ENCODE assay signal across 14 cellular contexts in genomic region chr17:50533185-50533584, GRCh38. TPM values are rescaled to one million over a fixed set of nuclear protein-coding genes. Genes with fewer than 3 reads are reported as not detected.
DNase-seq lines count a peak whose midpoint lies in the region; ATAC-seq, FAIRE-seq and TF ChIP-seq lines count a peak whose summit lies in the region.
"Had no signal": no experiment of that assay in that cellular context is flagged by ENCODE, and none has a peak within 500 bp of the region (broad histone marks: within the 10 kb centered on the region; RNA-seq: fewer than 3 reads in every experiment).

No MANE protein-coding gene starts in this region.

- WGBS in smooth muscle cell (ENCODE audit: low lambda C conversion rate) = 8% methylated on average over 5 of the region's 5 CpGs

- ATAC-seq in HG03280 (IDR thresholded peaks at IDR 0.05; ENCODE audit: unreplicated experiment) = no peak
- no peak for ATAC-seq in HG02642 (IDR thresholded peaks at IDR 0.05; ENCODE audit: poor library complexity, unreplicated experiment)
- ATAC-seq: activated CD4-positive, CD25-positive, alpha-beta regulatory T cell treated with anti-CD3 and anti-CD28 coated beads, Interleukin-2, amount 50 U/mL, for 24 hours had no signal

- dilution Hi-C loops in keratinocyte (cut with MboI; ENCODE audit: extremely low pct_ligation_motif_present, low sequenced_read_pairs) = no loop called here

- H3K4me3 ChIP-seq in colonic mucosa (peak overlapping the region; percentile 44), keratinocyte (ENCODE audit: control insufficient read depth in 2 of 3, extremely low read depth in 1 of 3, insufficient read depth in 2 of 3, low read depth in 1 of 3, low read length in 3 of 3) (peak overlapping the region; percentile 67 to 82 (median 70)), smooth muscle cell (peak overlapping the region; percentile 46), Karpas-422 (ENCODE audit: low read length) (no peak overlapping the region)

- H3K9me3 ChIP-seq in colonic mucosa (no peaks in the 10 kb centered on the region), keratinocyte (ENCODE audit: control insufficient read depth, low read depth, low read length) (no peaks in the 10 kb centered on the region), smooth muscle cell (replicated peaks; ENCODE audit: low read depth) (no peaks in the 10 kb centered on the region), Karpas-422 (ENCODE audit: low read length) (no peaks in the 10 kb centered on the region)

- H3K36me3 ChIP-seq in colonic mucosa (no peaks in the 10 kb centered on the region), keratinocyte (ENCODE audit: control insufficient read depth in 2 of 2, extremely low read depth in 1 of 2, insufficient read depth in 2 of 2, low read length in 2 of 2) (peaks cover 8 to 25% of the 10 kb centered on the region in 2 experiments), smooth muscle cell (ENCODE audit: low read depth) (no peaks in the 10 kb centered on the region), Karpas-422 (ENCODE audit: insufficient read depth, low read length) (no peaks in the 10 kb centered on the region)

- H3K27ac ChIP-seq in colonic mucosa = peak overlapping the region; percentile 87
- peak overlapping the region; percentile 71 for H3K27ac ChIP-seq in keratinocyte (ENCODE audit: control insufficient read depth, insufficient read depth, low read length)
- no peak overlapping the region for H3K27ac ChIP-seq in smooth muscle cell (ENCODE audit: low read depth)
- no peak overlapping the region for H3K27ac ChIP-seq in Karpas-422 (ENCODE audit: low read length)

- no peaks in the 10 kb centered on the region for H3K9me1 ChIP-seq in keratinocyte (ENCODE audit: control insufficient read depth, extremely low read depth, insufficient read depth, low read length)

- H3K27me3 ChIP-seq in colonic mucosa (peaks cover 7% of the 10 kb centered on the region), keratinocyte (ENCODE audit: control insufficient read depth, extremely low read depth, insufficient read depth, low read length) (no peaks in the 10 kb centered on the region), smooth muscle cell (ENCODE audit: low read depth) (peaks cover 39% of the 10 kb centered on the region), Karpas-422 (ENCODE audit: low read length) (no peaks in the 10 kb centered on the region)

- H2AFZ ChIP-seq in keratinocyte (ENCODE audit: control insufficient read depth, low read length) (no peak overlapping the region), smooth muscle cell (ENCODE audit: low read depth) (no peak overlapping the region), Karpas-422 (ENCODE audit: low read length) (no peak overlapping the region)

- H3K4me2 ChIP-seq in keratinocyte (ENCODE audit: control insufficient read depth, extremely low read depth, insufficient read depth, low read depth, low read length) = peak overlapping the region; percentile 93
- peak overlapping the region; percentile 83 for H3K4me2 ChIP-seq in smooth muscle cell
- no peak overlapping the region for H3K4me2 ChIP-seq in Karpas-422 (ENCODE audit: low read depth, low read length, poor library complexity, severe bottlenecking)

- intact Hi-C loops in colonic mucosa (cut with DNase I) = no loop called here

- H3F3A ChIP-seq in smooth muscle cell (ENCODE audit: low read depth) = no peaks in the 10 kb centered on the region

- DNase-seq in NCI-H69 (lab: John Stamatoyannopoulos, UW) (peak; percentile 34), colonic mucosa (peak; percentile 42), keratinocyte (ENCODE audit: low read depth, low spot score) (no peak), smooth muscle cell (lab: John Stamatoyannopoulos, UW; ENCODE audit: unreplicated experiment) (no peak), amniotic stem cell (lab: John Stamatoyannopoulos, UW) (no peak), Karpas-422 (no peak)
- DNase-seq: NCI-H446 treated with DMSO at 0.1 percent for 48 hours; stimulated activated CD4-positive, alpha-beta T cell treated with anti-CD3 and anti-CD28 coated beads, Interleukin-15, amount 100 ng/mL, for 24 hours had no signal

- H3K9me2 ChIP-seq in Karpas-422 (replicated peaks; ENCODE audit: insufficient read depth, low read length) = no peaks in the 10 kb centered on the region

- H4K20me1 ChIP-seq in keratinocyte (ENCODE audit: control insufficient read depth, extremely low read depth, insufficient read depth, low read length) (peaks cover 2% of the 10 kb centered on the region), smooth muscle cell (ENCODE audit: low read depth) (no peaks in the 10 kb centered on the region), Karpas-422 (ENCODE audit: insufficient read depth, low read depth, low read length) (0 out of 2 replicates have a peak, but pooled peaks cover 4% of the 10 kb centered on the region)

- TF ChIP-seq CTCF in colonic mucosa (IDR thresholded peaks at IDR 0.05) (no peak), keratinocyte (optimal IDR thresholded peaks at IDR 0.05 in 1 of 3, IDR thresholded peaks at IDR 0.05 in 1 of 3, conservative IDR thresholded peaks at IDR 0.05 in 1 of 3; ENCODE audit: extremely low read depth in 1 of 3, insufficient read depth in 2 of 3, low read length in 3 of 3) (no peak), smooth muscle cell (IDR thresholded peaks at IDR 0.05; ENCODE audit: borderline replicate concordance, insufficient read depth, poor library complexity, severe bottlenecking) (no peak)

- H3K9ac ChIP-seq in colonic mucosa (ENCODE audit: low read depth in 2 of 2, low read length in 2 of 2) (peak overlapping the region; percentile 71 to 91), keratinocyte (ENCODE audit: control insufficient read depth, extremely low read depth, insufficient read depth, low read length) (peak overlapping the region; percentile 82), smooth muscle cell (ENCODE audit: low read depth) (no peak overlapping the region), Karpas-422 (ENCODE audit: low read length) (no peak overlapping the region)

- FAIRE-seq in keratinocyte (lab: Jason Lieb, UNC) = peak; percentile 81
- FAIRE-seq: colon, D721Med had no signal

- H3K4me1 ChIP-seq in colonic mucosa = no peaks in the 10 kb centered on the region
- H3K4me1 ChIP-seq in keratinocyte (ENCODE audit: control insufficient read depth, extremely low read depth, insufficient read depth, low read length) = peaks cover 45% of the 10 kb centered on the region
- H3K4me1 ChIP-seq in smooth muscle cell (ENCODE audit: low read depth) = peaks cover 25% of the 10 kb centered on the region
- H3K4me1 ChIP-seq in Karpas-422 (ENCODE audit: low read length) = no peaks in the 10 kb centered on the region

- H3K79me2 ChIP-seq in keratinocyte (ENCODE audit: control insufficient read depth, insufficient read depth, low read length) = peaks cover 59% of the 10 kb centered on the region
- no peaks in the 10 kb centered on the region for H3K79me2 ChIP-seq in smooth muscle cell (ENCODE audit: low read depth)
- H3K79me2 ChIP-seq in Karpas-422 (ENCODE audit: low read length) = no peaks in the 10 kb centered on the region

RNA-seq across cellular contexts. Expression of gene EPN3, which starts 0.7 kb away (rescaled TPM):
- total RNA-seq in colonic mucosa = 10 to 100 TPM; 18.3 to 79.8 TPM
- polyA plus RNA-seq in keratinocyte = 50.7 to 155 TPM (median 66.7 TPM) in 3 replicates
- 34.9 TPM for polyA plus RNA-seq in keratinocyte (2011; ENCODE audit: low read depth)
- 66.6 and 129 TPM in 2 replicates for polyA plus RNA-seq in keratinocyte (2011; cell fraction: cytosol; rRNA removed)
- polyA plus RNA-seq in keratinocyte (2011; cell fraction: nucleus; rRNA removed) = 115 and 162 TPM in 2 replicates
- polyA plus RNA-seq in keratinocyte (2012; ENCODE audit: low replicate concordance) = 41.8 and 249 TPM in 2 replicates
- polyA minus RNA-seq in keratinocyte = 47.1 to 355 TPM (median 69.7 TPM) in 3 replicates
- 128 TPM for polyA minus RNA-seq in keratinocyte (2011; cell fraction: cytosol; rRNA and poly(A)+ RNA removed)
- 133 and 152 TPM in 2 replicates for polyA minus RNA-seq in keratinocyte (2011; cell fraction: nucleus; rRNA and poly(A)+ RNA removed)
- total RNA-seq in smooth muscle cell = 3.9 and 6.3 TPM in 2 replicates
- 5.1 and 7.6 TPM in 2 replicates for polyA plus RNA-seq in smooth muscle cell
- not detected in 2 replicates for total RNA-seq in Karpas-422 (2014; rRNA removed; shearing (Covaris generic); ENCODE audit: low replicate concordance)

RNA-seq across cellular contexts. Expression of gene SPATA20, which starts 13.8 kb away (rescaled TPM):
- total RNA-seq in colonic mucosa (10 to 100 TPM; 41.6 to 53.1 TPM), smooth muscle cell (62.7 and 107 TPM in 2 replicates)
- polyA plus RNA-seq in keratinocyte (17.2 to 30.4 TPM (median 21.3 TPM) in 3 replicates), smooth muscle cell (61.0 and 64.2 TPM in 2 replicates)
- 13.2 TPM for polyA plus RNA-seq in keratinocyte (2011; ENCODE audit: low read depth)
- 9.5 and 18.5 TPM in 2 replicates for polyA plus RNA-seq in keratinocyte (2011; cell fraction: cytosol; rRNA removed)
- polyA plus RNA-seq in keratinocyte (2011; cell fraction: nucleus; rRNA removed) = 80.5 and 131 TPM in 2 replicates
- 15.7 and 35.8 TPM in 2 replicates for polyA plus RNA-seq in keratinocyte (2012; ENCODE audit: low replicate concordance)
- polyA minus RNA-seq in keratinocyte = 19.1 to 70.4 TPM (median 26.5 TPM) in 3 replicates
- 18.8 TPM for polyA minus RNA-seq in keratinocyte (2011; cell fraction: cytosol; rRNA and poly(A)+ RNA removed)
- polyA minus RNA-seq in keratinocyte (2011; cell fraction: nucleus; rRNA and poly(A)+ RNA removed) = 27.4 and 29.4 TPM in 2 replicates
- 38.8 and 76.8 TPM in 2 replicates for total RNA-seq in Karpas-422 (2014; rRNA removed; shearing (Covaris generic); ENCODE audit: low replicate concordance)

RNA-seq across cellular contexts. Expression of gene MYCBPAP, which starts 24.9 kb away (rescaled TPM):
- 1 to 10 TPM in 1 of 2 donors, under 1 TPM in 1; 0.56 to 2.8 TPM for total RNA-seq in colonic mucosa
- 5.1 to 9.5 TPM (median 9.0 TPM) in 3 replicates for polyA plus RNA-seq in keratinocyte
- polyA plus RNA-seq in keratinocyte (2011; ENCODE audit: low read depth) = 2.4 TPM
- 1.9 and 2.1 TPM in 2 replicates for polyA plus RNA-seq in keratinocyte (2011; cell fraction: cytosol; rRNA removed)
- 30.5 and 34.7 TPM in 2 replicates for polyA plus RNA-seq in keratinocyte (2011; cell fraction: nucleus; rRNA removed)
- 0.85 and 9.1 TPM in 2 replicates for polyA plus RNA-seq in keratinocyte (2012; ENCODE audit: low replicate concordance)
- 1.4 to 6.3 TPM (median 4.1 TPM) in 3 replicates for polyA minus RNA-seq in keratinocyte
- polyA minus RNA-seq in keratinocyte (2011; cell fraction: cytosol; rRNA and poly(A)+ RNA removed) = 5.6 TPM
- 4.7 and 7.4 TPM in 2 replicates for polyA minus RNA-seq in keratinocyte (2011; cell fraction: nucleus; rRNA and poly(A)+ RNA removed)
- total RNA-seq in smooth muscle cell = 0.18 and 0.90 TPM in 2 replicates
- 0.97 and 1.4 TPM in 2 replicates for polyA plus RNA-seq in smooth muscle cell
- 2.0 and 2.5 TPM in 2 replicates for total RNA-seq in Karpas-422 (2014; rRNA removed; shearing (Covaris generic); ENCODE audit: low replicate concordance)
- total RNA-seq: M059J had no signal

RNA-seq across cellular contexts. Expression of gene CACNA1G, which starts 27.3 kb away (rescaled TPM):
- total RNA-seq in colonic mucosa = under 1 TPM; 0.07 to 0.19 TPM
- 0.06 to 0.09 TPM (median 0.07 TPM) in 3 replicates for polyA plus RNA-seq in keratinocyte
- polyA plus RNA-seq in keratinocyte (2011; ENCODE audit: low read depth) = 0.04 TPM
- 0.04 TPM in 2 replicates for polyA plus RNA-seq in keratinocyte (2011; cell fraction: cytosol; rRNA removed)
- polyA plus RNA-seq in keratinocyte (2011; cell fraction: nucleus; rRNA removed) = 0.19 and 0.35 TPM in 2 replicates
- polyA plus RNA-seq in keratinocyte (2012; ENCODE audit: low replicate concordance) = 0.03 and 0.06 TPM in 2 replicates
- polyA minus RNA-seq in keratinocyte = 0.03 to 0.43 TPM in 2 of 3 replicates, not detected in the other
- polyA minus RNA-seq in keratinocyte (2011; cell fraction: cytosol; rRNA and poly(A)+ RNA removed) = not detected
- 0.21 and 0.23 TPM in 2 replicates for polyA minus RNA-seq in keratinocyte (2011; cell fraction: nucleus; rRNA and poly(A)+ RNA removed)
- 1.6 and 2.0 TPM in 2 replicates for total RNA-seq in smooth muscle cell
- 1.5 and 1.7 TPM in 2 replicates for polyA plus RNA-seq in smooth muscle cell
- total RNA-seq in Karpas-422 (2014; rRNA removed; shearing (Covaris generic); ENCODE audit: low replicate concordance) = not detected in 2 replicates

RNA-seq across cellular contexts. Expression of gene RSAD1, which starts 54.5 kb away (rescaled TPM):
- total RNA-seq in colonic mucosa = 10 to 100 TPM; 22.2 to 29.3 TPM
- 25.5 to 28.5 TPM (median 28.2 TPM) in 3 replicates for polyA plus RNA-seq in keratinocyte
- 11.0 TPM for polyA plus RNA-seq in keratinocyte (2011; ENCODE audit: low read depth)
- polyA plus RNA-seq in keratinocyte (2011; cell fraction: cytosol; rRNA removed) = 14.4 and 15.4 TPM in 2 replicates
- polyA plus RNA-seq in keratinocyte (2011; cell fraction: nucleus; rRNA removed) = 58.5 and 61.1 TPM in 2 replicates
- polyA plus RNA-seq in keratinocyte (2012; ENCODE audit: low replicate concordance) = 20.2 and 28.1 TPM in 2 replicates
- 15.0 to 22.0 TPM (median 20.6 TPM) in 3 replicates for polyA minus RNA-seq in keratinocyte
- polyA minus RNA-seq in keratinocyte (2011; cell fraction: cytosol; rRNA and poly(A)+ RNA removed) = 16.1 TPM
- polyA minus RNA-seq in keratinocyte (2011; cell fraction: nucleus; rRNA and poly(A)+ RNA removed) = 22.8 and 23.6 TPM in 2 replicates
- 11.4 and 20.1 TPM in 2 replicates for total RNA-seq in smooth muscle cell
- polyA plus RNA-seq in smooth muscle cell = 21.1 and 25.3 TPM in 2 replicates
- 15.4 and 41.3 TPM in 2 replicates for total RNA-seq in Karpas-422 (2014; rRNA removed; shearing (Covaris generic); ENCODE audit: low replicate concordance)

Comparison
In these comparisons a context has a peak if more than half of its experiments do, and no peak if none do; other contexts are left out.
1. DNase-seq: peak in NCI-H69 (single experiment) and colonic mucosa (single experiment); none in keratinocyte (single experiment), smooth muscle cell (single experiment), amniotic stem cell (single experiment) and Karpas-422 (single experiment).
2. H3K27ac ChIP-seq: peak in colonic mucosa (single experiment) and keratinocyte (single experiment); none in smooth muscle cell (single experiment) and Karpas-422 (single experiment).
3. H3K9ac ChIP-seq: peak in colonic mucosa (2 of 2) and keratinocyte (single experiment); none in smooth muscle cell (single experiment) and Karpas-422 (single experiment).